Comparison of ENCODE assay signal across 8 cellular contexts in genomic region chr17:59565959-59566324, GRCh38. TPM values are rescaled to one million over a fixed set of nuclear protein-coding genes. Genes with fewer than 3 reads are reported as not detected.
DNase-seq lines count a peak whose midpoint lies in the region; ATAC-seq and TF ChIP-seq lines count a peak whose summit lies in the region.

No MANE protein-coding gene starts in this region.

- peak overlapping the region; percentile 99 to 100 (median 100) for H3K27ac Mint-ChIP-seq in CD4-positive, CD25-positive, alpha-beta regulatory T cell
- peak overlapping the region; percentile 98 for H3K27ac Mint-ChIP-seq in activated naive CD4-positive, alpha-beta T cell treated with anti-CD3 and anti-CD28 coated beads, Interleukin-2, amount 10 ng/mL, durations not matched to agents 7 days and 5 days

- intact Hi-C loops in testis (cut with DNase I; ENCODE audit: low total_unique reads), result no loop called here

- H3K36me3 ChIP-seq in CD4-positive, CD25-positive, alpha-beta regulatory T cell (ENCODE audit: control insufficient read depth, insufficient read depth, low read length), result peaks cover 6% of the 10 kb centered on the region
- H3K36me3 ChIP-seq in Karpas-422 (ENCODE audit: insufficient read depth, low read length), result peaks cover 7% of the 10 kb centered on the region; the same call in 1 of the 2 replicates
- H3K36me3 ChIP-seq in SJSA1, result no peaks in the 10 kb centered on the region; the same call in 1 of the 2 replicates
- H3K36me3 ChIP-seq in gastroesophageal sphincter, result peaks cover 0 to 10% of the 10 kb centered on the region in 2 donors
- H3K36me3 ChIP-seq in neutrophil, result no peaks in the 10 kb centered on the region
- no peaks in the 10 kb centered on the region for H3K36me3 ChIP-seq in testis (ENCODE audit: low read depth, missing control alignments)

- H3K27me3 ChIP-seq in CD4-positive, CD25-positive, alpha-beta regulatory T cell (ENCODE audit: control insufficient read depth, insufficient read depth, low read length), result no peaks in the 10 kb centered on the region
- H3K27me3 ChIP-seq in Karpas-422 (ENCODE audit: low read length) (no peaks in the 10 kb centered on the region), SJSA1 (replicated peaks) (no peaks in the 10 kb centered on the region), gastroesophageal sphincter (no peaks in the 10 kb centered on the region), neutrophil (no peaks in the 10 kb centered on the region), testis (no peaks in the 10 kb centered on the region)

- H4K20me1 ChIP-seq in Karpas-422 (ENCODE audit: insufficient read depth, low read depth, low read length), result no peaks in the 10 kb centered on the region

- TF ChIP-seq POLR2A in gastroesophageal sphincter (IDR thresholded peaks at IDR 0.05) (no peak), testis (IDR thresholded peaks at IDR 0.05) (no peak)

- peak overlapping the region; percentile 91 for H2AFZ ChIP-seq in Karpas-422 (ENCODE audit: low read length)

- no peak for TF ChIP-seq CTCF in gastroesophageal sphincter (IDR thresholded peaks at IDR 0.05)
- TF ChIP-seq CTCF in neutrophil (IDR thresholded peaks at IDR 0.05), result no peak
- no peak for TF ChIP-seq CTCF in testis (IDR thresholded peaks at IDR 0.05)

- peaks cover 16% of the 10 kb centered on the region for H3K4me1 ChIP-seq in CD4-positive, CD25-positive, alpha-beta regulatory T cell (ENCODE audit: control insufficient read depth, insufficient read depth, low read length, poor library complexity, severe bottlenecking)
- H3K4me1 ChIP-seq in Karpas-422 (ENCODE audit: low read length) (peaks cover 16% of the 10 kb centered on the region), SJSA1 (replicated peaks) (peaks cover 11% of the 10 kb centered on the region), gastroesophageal sphincter (peaks cover 0 to 21% (median 6%) of the 10 kb centered on the region in 3 donors), neutrophil (ENCODE audit: control insufficient read depth in 1 of 2, insufficient read depth in 1 of 2, low read depth in 1 of 2, low read length in 1 of 2) (peaks cover 13 to 16% of the 10 kb centered on the region in 2 experiments), testis (no peaks in the 10 kb centered on the region)

- peaks cover 32% of the 10 kb centered on the region for H3K79me2 ChIP-seq in Karpas-422 (ENCODE audit: low read length)

- WGBS in gastroesophageal sphincter (ENCODE audit: low coverage in 1 of 2), 2 donors, result 0% methylated on average over 5 to 7 of the region's 9 CpGs
- 0 to 1% methylated on average over 9 of the region's 9 CpGs for WGBS in testis, 2 donors

- no peaks in the 10 kb centered on the region for H3K9me2 ChIP-seq in Karpas-422 (replicated peaks; ENCODE audit: insufficient read depth, low read length)

- DNase-seq in CD4-positive, CD25-positive, alpha-beta regulatory T cell, result peak; percentile 55 to 78 (median 58)
- peak; percentile 89 for DNase-seq in Karpas-422
- peak; percentile 73 to 75 for DNase-seq in SJSA1 (ENCODE audit: low read depth in 1 of 2, low spot score in 2 of 2)
- DNase-seq in activated naive CD4-positive, alpha-beta T cell treated with anti-CD3 and anti-CD28 coated beads, Interleukin-2, amount 10 ng/mL, durations not matched to agents 7 days and 5 days, result peak; percentile 77
- peak; percentile 86 for DNase-seq in testis

- H3K9ac ChIP-seq in Karpas-422 (ENCODE audit: low read length), result peak overlapping the region; percentile 89

- no peaks in the 10 kb centered on the region for H3K9me3 ChIP-seq in CD4-positive, CD25-positive, alpha-beta regulatory T cell (ENCODE audit: control insufficient read depth in 2 of 2, low read length in 2 of 2)
- H3K9me3 ChIP-seq in Karpas-422 (ENCODE audit: low read length) (no peaks in the 10 kb centered on the region), SJSA1 (replicated peaks) (peaks cover 5% of the 10 kb centered on the region), gastroesophageal sphincter (no peaks in the 10 kb centered on the region), neutrophil (no peaks in the 10 kb centered on the region), testis (no peaks in the 10 kb centered on the region)

- peaks cover 13 to 32% (median 20%) of the 10 kb centered on the region in 4 donors for H3K4me1 Mint-ChIP-seq in CD4-positive, CD25-positive, alpha-beta regulatory T cell
- H3K4me1 Mint-ChIP-seq in activated naive CD4-positive, alpha-beta T cell treated with anti-CD3 and anti-CD28 coated beads, Interleukin-2, amount 10 ng/mL, durations not matched to agents 7 days and 5 days, result peaks cover 22% of the 10 kb centered on the region

- no peaks in the 10 kb centered on the region for H3K9me3 Mint-ChIP-seq in CD4-positive, CD25-positive, alpha-beta regulatory T cell
- peaks cover 6% of the 10 kb centered on the region for H3K9me3 Mint-ChIP-seq in activated naive CD4-positive, alpha-beta T cell treated with anti-CD3 and anti-CD28 coated beads, Interleukin-2, amount 10 ng/mL, durations not matched to agents 7 days and 5 days

- no peak for TF ChIP-seq EP300 in gastroesophageal sphincter (IDR thresholded peaks at IDR 0.05)

- CTCF ChIA-PET in activated naive CD4-positive, alpha-beta T cell treated with anti-CD3 and anti-CD28 coated beads, Interleukin-2, amount 10 ng/mL, durations not matched to agents 7 days and 5 days (lab: Charles Lee), result interaction anchor here (1.2 to 1.3 kb wide), 2 partner anchors 44 to 54 kb away, joined by 3 to 4 read pairs; partner anchors contain the start of gene CLTC

- peak overlapping the region; percentile 99 to 100 (median 100) for H3K4me3 Mint-ChIP-seq in CD4-positive, CD25-positive, alpha-beta regulatory T cell
- peak overlapping the region; percentile 99 for H3K4me3 Mint-ChIP-seq in activated naive CD4-positive, alpha-beta T cell treated with anti-CD3 and anti-CD28 coated beads, Interleukin-2, amount 10 ng/mL, durations not matched to agents 7 days and 5 days

- H3K4me2 ChIP-seq in Karpas-422 (ENCODE audit: low read depth, low read length, poor library complexity, severe bottlenecking), result peak overlapping the region; percentile 99

- peaks cover 17% of the 10 kb centered on the region for H3K27me3 Mint-ChIP-seq in CD4-positive, CD25-positive, alpha-beta regulatory T cell
- peaks cover 4% of the 10 kb centered on the region for H3K27me3 Mint-ChIP-seq in activated naive CD4-positive, alpha-beta T cell treated with anti-CD3 and anti-CD28 coated beads, Interleukin-2, amount 10 ng/mL, durations not matched to agents 7 days and 5 days

- peak overlapping the region; percentile 88 for H3K27ac ChIP-seq in CD4-positive, CD25-positive, alpha-beta regulatory T cell (ENCODE audit: insufficient read depth, low read length, poor library complexity, severe bottlenecking)
- H3K27ac ChIP-seq in Karpas-422 (ENCODE audit: low read length), result peak overlapping the region; percentile 38; the same call in 1 of the 2 replicates
- H3K27ac ChIP-seq in SJSA1, result peak overlapping the region; percentile 40
- H3K27ac ChIP-seq in gastroesophageal sphincter, result peak overlapping the region; percentile 36 to 89 (median 88)
- peak overlapping the region; percentile 91 for H3K27ac ChIP-seq in neutrophil
- H3K27ac ChIP-seq in testis, result peak overlapping the region; percentile 71 to 92

- peaks cover 3% of the 10 kb centered on the region for H3K36me3 Mint-ChIP-seq in CD4-positive, CD25-positive, alpha-beta regulatory T cell
- H3K36me3 Mint-ChIP-seq in activated naive CD4-positive, alpha-beta T cell treated with anti-CD3 and anti-CD28 coated beads, Interleukin-2, amount 10 ng/mL, durations not matched to agents 7 days and 5 days, result peaks cover 13% of the 10 kb centered on the region

- peak; percentile 47 to 48 for ATAC-seq in CD4-positive, CD25-positive, alpha-beta regulatory T cell (ENCODE audit: low read depth in 2 of 2)
- ATAC-seq in GM21423 (IDR thresholded peaks at IDR 0.05; ENCODE audit: unreplicated experiment) (peak; percentile 47), gastroesophageal sphincter (peak; percentile 81)

- peak overlapping the region; percentile 82 for H3K4me3 ChIP-seq in CD4-positive, CD25-positive, alpha-beta regulatory T cell (ENCODE audit: low read depth, low read length)
- H3K4me3 ChIP-seq in Karpas-422 (ENCODE audit: low read length), result peak overlapping the region; percentile 95
- peak overlapping the region; percentile 75 for H3K4me3 ChIP-seq in SJSA1
- H3K4me3 ChIP-seq in gastroesophageal sphincter, result peak overlapping the region; percentile 65 to 78
- peak overlapping the region; percentile 93 to 99 for H3K4me3 ChIP-seq in neutrophil (ENCODE audit: low read depth in 1 of 2, low read length in 1 of 2)
- peak overlapping the region; percentile 92 to 95 for H3K4me3 ChIP-seq in testis

RNA-seq across cellular contexts. Expression of gene DHX40, which starts 0.5 kb away (rescaled TPM):
- total RNA-seq in CD4-positive, CD25-positive, alpha-beta regulatory T cell, result 52.2 TPM
- 10 to 100 TPM; 22.3 to 23.4 (median 22.8) TPM for polyA plus RNA-seq in CD4-positive, CD25-positive, alpha-beta regulatory T cell
- total RNA-seq in Karpas-422 (2014; rRNA removed; shearing (Covaris generic); ENCODE audit: low replicate concordance), result 51.8 and 58.7 TPM in 2 replicates
- total RNA-seq in SJSA1 (2014; rRNA removed; shearing (Covaris generic)), result 41.9 and 50.9 TPM in 2 replicates
- total RNA-seq in gastroesophageal sphincter (10 to 100 TPM; 33.0 to 68.9 (median 47.7) TPM), testis (10 to 100 TPM; 60.8 to 71.9 TPM)
- 53.2 TPM for polyA plus RNA-seq in testis (ENCODE audit: insufficient read depth, low read depth, low replicate concordance)

RNA-seq across cellular contexts. Expression of gene CLTC, which starts 53.8 kb away (rescaled TPM):
- total RNA-seq in CD4-positive, CD25-positive, alpha-beta regulatory T cell, result 111 TPM
- polyA plus RNA-seq in CD4-positive, CD25-positive, alpha-beta regulatory T cell, result 10 to 100 TPM; 37.4 to 47.2 (median 37.9) TPM
- total RNA-seq in Karpas-422 (2014; rRNA removed; shearing (Covaris generic); ENCODE audit: low replicate concordance), result 85.0 and 162 TPM in 2 replicates
- 515 and 555 TPM in 2 replicates for total RNA-seq in SJSA1 (2014; rRNA removed; shearing (Covaris generic))
- total RNA-seq in gastroesophageal sphincter (100 to 1,000 TPM; 290 to 342 (median 317) TPM), testis (100 to 1,000 TPM; 221 to 253 TPM)
- 137 TPM for polyA plus RNA-seq in testis (ENCODE audit: insufficient read depth, low read depth, low replicate concordance)

Comparison
In these comparisons a context has a peak if more than half of its experiments do, and no peak if none do; other contexts are left out.
1. Peak in every context shown above with its lines: DNase-seq, ATAC-seq, H3K4me3 ChIP-seq and H3K27ac ChIP-seq.
2. H3K27ac ChIP-seq: peak in every context shown above with its lines; median percentile 91 in neutrophil; 88 in CD4-positive, CD25-positive, alpha-beta regulatory T cell; 88 in gastroesophageal sphincter; 82 in testis; 40 in SJSA1; 38 in Karpas-422.